ENCODE assay signal across 8 cellular contexts in genomic region chr7:75642810-75643486, GRCh38.
DNase-seq lines count a peak whose midpoint lies in the region; ATAC-seq and TF ChIP-seq lines count a peak whose summit lies in the region.

No MANE protein-coding gene starts in this region.

- peaks cover 0 to 4% (median 0%) of the 10 kb centered on the region in 7 donors for H3K9me3 Mint-ChIP-seq in CD4-positive, CD25-positive, alpha-beta regulatory T cell

- 69 to 70% (median 70%) methylated on average over 9 of the region's 9 CpGs for whole genome bisulfite sequencing in psoas muscle, 3 donors

- H3K4me1 ChIP-seq in CD4-positive, CD25-positive, alpha-beta regulatory T cell (ENCODE audit: control insufficient read depth, insufficient read depth, low read length, poor library complexity, severe bottlenecking), result peaks cover 15% of the 10 kb centered on the region
- H3K4me1 ChIP-seq in psoas muscle, result peaks cover 6% of the 10 kb centered on the region

- H3K27ac Mint-ChIP-seq in CD4-positive, CD25-positive, alpha-beta regulatory T cell, result peak overlapping the region in 2 of 3 donors; percentile 71 to 83

- H3K27ac ChIP-seq in CD4-positive, CD25-positive, alpha-beta regulatory T cell (ENCODE audit: insufficient read depth, low read length, poor library complexity, severe bottlenecking), result no peak overlapping the region
- H3K27ac ChIP-seq in psoas muscle, result no peak overlapping the region

- H3K36me3 Mint-ChIP-seq in CD4-positive, CD25-positive, alpha-beta regulatory T cell, result no peaks in the 10 kb centered on the region

- peak; percentile 57 to 87 (median 76) for DNase-seq in CD4-positive, CD25-positive, alpha-beta regulatory T cell
- DNase-seq in H4 (ENCODE audit: low spot score) (peak; percentile 64), OCI-M1 (lab: John Stamatoyannopoulos, UW) (peak; percentile 88), activated T-cell treated with anti-CD3 and anti-CD28 coated beads for 48 hours (ENCODE audit: low read depth) (peak; percentile 59), fibroblast of peridontal ligament (ENCODE audit: extremely low read depth) (peak; percentile 50), psoas muscle (peak in 1 of 2 donors; percentile 28), hippocampal formation (lab: John Stamatoyannopoulos, UW) (no peak), NCI-H1092 treated with DMSO at 0.1 percent for 48 hours (lab: John Stamatoyannopoulos, UW) (no peak)

- H3K36me3 ChIP-seq in CD4-positive, CD25-positive, alpha-beta regulatory T cell (ENCODE audit: control insufficient read depth, insufficient read depth, low read length), result no peaks in the 10 kb centered on the region
- no peaks in the 10 kb centered on the region for H3K36me3 ChIP-seq in psoas muscle (ENCODE audit: insufficient read depth in 1 of 2, low read depth in 1 of 2)

- peaks cover 9% of the 10 kb centered on the region for H3K27me3 Mint-ChIP-seq in CD4-positive, CD25-positive, alpha-beta regulatory T cell

- intact Hi-C loops in psoas muscle (cut with DNase I), result no loop called here

- peaks cover 0 to 19% (median 9%) of the 10 kb centered on the region in 4 donors for H3K4me1 Mint-ChIP-seq in CD4-positive, CD25-positive, alpha-beta regulatory T cell

- ATAC-seq in CD4-positive, CD25-positive, alpha-beta regulatory T cell (ENCODE audit: low read depth in 2 of 2), result peak; percentile 79 to 86
- ATAC-seq in psoas muscle, result peak; percentile 58 to 67 (median 64)

- H3K4me3 ChIP-seq in CD4-positive, CD25-positive, alpha-beta regulatory T cell (ENCODE audit: low read depth, low read length), result no peak overlapping the region
- H3K4me3 ChIP-seq in psoas muscle, result no peak overlapping the region

- H3K27me3 ChIP-seq in CD4-positive, CD25-positive, alpha-beta regulatory T cell (ENCODE audit: control insufficient read depth, insufficient read depth, low read length), result no peaks in the 10 kb centered on the region
- H3K27me3 ChIP-seq in psoas muscle (ENCODE audit: insufficient read depth in 3 of 3, low read length in 2 of 3), result peaks cover 0 to 2% (median 0%) of the 10 kb centered on the region in 3 donors

- peaks cover 2 to 7% of the 10 kb centered on the region in 2 experiments for H3K9me3 ChIP-seq in CD4-positive, CD25-positive, alpha-beta regulatory T cell (ENCODE audit: control insufficient read depth in 2 of 2, low read length in 2 of 2)
- H3K9me3 ChIP-seq in psoas muscle, result peaks cover 6% of the 10 kb centered on the region

- peak; percentile 72 for TF ChIP-seq CTCF in psoas muscle (IDR thresholded peaks at IDR 0.05)

- H3K4me3 Mint-ChIP-seq in CD4-positive, CD25-positive, alpha-beta regulatory T cell, result peak overlapping the region; percentile 48 to 83 (median 57)

Comparison
In these comparisons a context has a peak if more than half of its experiments do, and no peak if none do; other contexts are left out.
1. DNase-seq: peak in CD4-positive, CD25-positive, alpha-beta regulatory T cell (3 of 3), H4 (single experiment), OCI-M1 (single experiment), activated T-cell treated with anti-CD3 and anti-CD28 coated beads for 48 hours (single experiment) and fibroblast of peridontal ligament (single experiment); none in hippocampal formation (0 of 2) and NCI-H1092 treated with DMSO at 0.1 percent for 48 hours (single experiment).